In genomic region chr9:114072181-114073140, GRCh38 we compare ENCODE assay signal across 1 cellular context.
TF ChIP-seq lines count a peak whose summit lies in the region.

No MANE protein-coding gene starts in this region.

TF ChIP-seq in WTC11, 78 proteins besides CTCF, POLR2A, EP300 and RAD21 (continued from another document):
- TF ChIP-seq ATF2 (CRISPR knock-in tag; IDR thresholded peaks at IDR 0.05; ENCODE audit: borderline replicate concordance, low read depth) (no peak), STAT6 (CRISPR knock-in tag; conservative IDR thresholded peaks at IDR 0.05; ENCODE audit: low read depth) (no peak), EMX1 (CRISPR knock-in tag; IDR thresholded peaks at IDR 0.05) (no peak), USF1 (CRISPR knock-in tag; IDR thresholded peaks at IDR 0.05) (no peak), USF2 (CRISPR knock-in tag; IDR thresholded peaks at IDR 0.05) (no peak), GTF2I (CRISPR knock-in tag; conservative IDR thresholded peaks at IDR 0.05) (no peak), TEAD1 (CRISPR knock-in tag; IDR thresholded peaks at IDR 0.05) (no peak), ZNF425 (CRISPR knock-in tag; conservative IDR thresholded peaks at IDR 0.05) (no peak), CREB1 (CRISPR knock-in tag; IDR thresholded peaks at IDR 0.05) (no peak), ERG (CRISPR knock-in tag; IDR thresholded peaks at IDR 0.05) (no peak), ZNF138 (CRISPR knock-in tag; conservative IDR thresholded peaks at IDR 0.05) (no peak)
